Comparison of ENCODE assay signal across 8 cellular contexts in genomic region chr1:27544818-27545612, GRCh38. TPM values are rescaled to one million over a fixed set of nuclear protein-coding genes. Genes with fewer than 3 reads are reported as not detected.
A peak's percentile ranks its signal among the peaks of the same experiment; 100 is the strongest.
DNase-seq lines count a peak whose midpoint lies in the region; ATAC-seq, FAIRE-seq and TF ChIP-seq lines count a peak whose summit lies in the region.
"Had no signal": no experiment of that assay in that cellular context is flagged by ENCODE, and none has a peak within 500 bp of the region (broad histone marks: within the 10 kb centered on the region; RNA-seq: fewer than 3 reads in every experiment).

No MANE protein-coding gene starts in this region.

- H3K4me1 ChIP-seq in PC-9 (replicated peaks; ENCODE audit: insufficient read depth) (peaks cover 46% of the 10 kb centered on the region), colonic mucosa (peaks cover 13% of the 10 kb centered on the region), transverse colon (peaks cover 22 to 50% (median 28%) of the 10 kb centered on the region in 4 donors)

- H3K4me3 ChIP-seq in PC-9 = no peak overlapping the region
- H3K4me3 ChIP-seq in colonic mucosa = no peak overlapping the region
- no peak overlapping the region for H3K4me3 ChIP-seq in transverse colon

- no peak overlapping the region for H3K4me2 ChIP-seq in PC-9

- peak overlapping the region; percentile 100 for H3K27ac ChIP-seq in PC-9
- peak overlapping the region; percentile 32 for H3K27ac ChIP-seq in colonic mucosa
- H3K27ac ChIP-seq in transverse colon = peak overlapping the region; percentile 72 to 87 (median 80)

- no peak for ATAC-seq in HG03025 (IDR thresholded peaks at IDR 0.05; ENCODE audit: low FRiP score, unreplicated experiment)

- in situ Hi-C loops in transverse colon (cut with MboI; ENCODE audit: low pct_ligation_motif_present in 1 of 4, low pct_unique_long_range_greater_than_20kb in 1 of 4, low sequenced_read_pairs in 3 of 4) = no loop called here

- peak overlapping the region; percentile 45 for H3K27ac Mint-ChIP-seq in mesothelial cell of epicardium
- H3K27ac Mint-ChIP-seq: activated T-helper 1 cell treated with anti-CD3 and anti-CD28 coated beads, Interleukin-12 subunit alpha, Interleukin-12 subunit beta, Interleukin-2, Interleukin-4 antibody, amounts not matched to agents 30 ng/mL and 10 ng/mL and 1 ng/mL, durations not matched to agents 14 hours and 24 hours and 36 hours had no signal

- POLR2A ChIA-PET in PC-9 (lab: Charles Lee; ENCODE audit: unreplicated experiment) = no interaction called here

- 66 to 86% methylated on average over 4 to 12 of the region's 12 CpGs for WGBS in transverse colon (ENCODE audit: low coverage in 1 of 2), 2 donors

- H3K27me3 Mint-ChIP-seq in mesothelial cell of epicardium (ENCODE audit: low read depth) = no peaks in the 10 kb centered on the region

- no peaks in the 10 kb centered on the region for H4K20me1 ChIP-seq in PC-9 (ENCODE audit: insufficient read depth)

- CTCF ChIA-PET in PC-9 (lab: Charles Lee) = interaction anchor here (0.5 to 0.6 kb wide), 2 partner anchors 179 to 551 kb away, joined by 6 to 15 read pairs; no protein-coding TSS in a partner anchor

- peaks cover 11% of the 10 kb centered on the region; the same call in 1 of the 2 replicates for H3K79me2 ChIP-seq in PC-9 (ENCODE audit: low read depth)

- H3K9ac ChIP-seq in colonic mucosa (ENCODE audit: low read depth in 2 of 2, low read length in 2 of 2) = peak overlapping the region; percentile 24 to 41

- H3K27me3 ChIP-seq in PC-9 (ENCODE audit: insufficient read depth, low read depth) = no peaks in the 10 kb centered on the region
- H3K27me3 ChIP-seq in colonic mucosa = no peaks in the 10 kb centered on the region
- H3K27me3 ChIP-seq in transverse colon = no peaks in the 10 kb centered on the region

- intact Hi-C loops in PC-9 (cut with micrococcal nuclease; ENCODE audit: unreplicated experiment) (loop anchor here (5.0 kb wide), 1 partner anchor 128 kb away; no protein-coding TSS in a partner anchor), colonic mucosa (cut with DNase I) (no loop called here), transverse colon (cut with DNase I; ENCODE audit: low total_unique reads) (no loop called here)

- no peaks in the 10 kb centered on the region for H3K36me3 ChIP-seq in PC-9 (ENCODE audit: low read depth)
- no peaks in the 10 kb centered on the region for H3K36me3 ChIP-seq in colonic mucosa
- peaks cover 0 to 4% (median under 1%) of the 10 kb centered on the region in 4 donors for H3K36me3 ChIP-seq in transverse colon

- H3K36me3 Mint-ChIP-seq in mesothelial cell of epicardium = peaks cover 13% of the 10 kb centered on the region

- H3K9me2 ChIP-seq in PC-9 (ENCODE audit: insufficient read depth) = no peaks in the 10 kb centered on the region

- FAIRE-seq in urothelium cell line (lab: Jason Lieb, UNC) = no peak

- H3F3A ChIP-seq in PC-9 (ENCODE audit: insufficient read depth, low read depth) = peaks cover 38% of the 10 kb centered on the region

- no peak for TF ChIP-seq EP300 in transverse colon (IDR thresholded peaks at IDR 0.05; ENCODE audit: low read depth)

- TF ChIP-seq POLR2A in transverse colon (IDR thresholded peaks at IDR 0.05) = no peak

- no peak overlapping the region for H3K4me3 Mint-ChIP-seq in mesothelial cell of epicardium
- H3K4me3 Mint-ChIP-seq: activated T-helper 1 cell treated with anti-CD3 and anti-CD28 coated beads, Interleukin-12 subunit alpha, Interleukin-12 subunit beta, Interleukin-2, Interleukin-4 antibody, amounts not matched to agents 30 ng/mL and 10 ng/mL and 1 ng/mL, durations not matched to agents 14 hours and 24 hours and 36 hours had no signal

- DNase-seq in PC-9 (no peak), colonic mucosa (no peak), mesothelial cell of epicardium (ENCODE audit: low spot score in 2 of 2, unreplicated experiment in 2 of 2) (no peak), transverse colon (peak; percentile 51), urothelium cell line (ENCODE audit: low spot score) (no peak)
- no peak for DNase-seq in activated CD4-positive, alpha-beta T cell treated with anti-CD3 and anti-CD28 coated beads for 4 hours

- no peaks in the 10 kb centered on the region for H3K9me3 ChIP-seq in PC-9 (ENCODE audit: insufficient read depth, low read depth)
- H3K9me3 ChIP-seq in colonic mucosa = no peaks in the 10 kb centered on the region
- no peaks in the 10 kb centered on the region for H3K9me3 ChIP-seq in transverse colon

- H3K9me3 Mint-ChIP-seq in mesothelial cell of epicardium = no peaks in the 10 kb centered on the region
- H3K9me3 Mint-ChIP-seq: activated T-helper 1 cell treated with anti-CD3 and anti-CD28 coated beads, Interleukin-12 subunit alpha, Interleukin-12 subunit beta, Interleukin-2, Interleukin-4 antibody, amounts not matched to agents 30 ng/mL and 10 ng/mL and 1 ng/mL, durations not matched to agents 14 hours and 24 hours and 36 hours had no signal

- no TSS peak for BruUV-seq in PC-9 (replicated peaks; lab: Mats Ljungman, UMichigan)

- H2AFZ ChIP-seq in PC-9 = no peak overlapping the region

- TF ChIP-seq CTCF in PC-9 (conservative IDR thresholded peaks at IDR 0.05) (no peak), colonic mucosa (IDR thresholded peaks at IDR 0.05) (no peak), mesothelial cell of epicardium (IDR thresholded peaks at IDR 0.05; ENCODE audit: unreplicated experiment) (no peak), transverse colon (IDR thresholded peaks at IDR 0.05) (no peak)

- H3K4me1 Mint-ChIP-seq in mesothelial cell of epicardium = peaks cover 23% of the 10 kb centered on the region

RNA-seq across cellular contexts. Expression of gene WASF2, which starts 55.0 kb away (rescaled TPM):
- total RNA-seq in PC-9 (2021) = 96.5 and 134 TPM in 2 replicates
- total RNA-seq in colonic mucosa = 100 to 1,000 TPM; 120 to 168 TPM
- 97.8 to 102 TPM (median 99.3 TPM) in 3 replicates for total RNA-seq in mesothelial cell of epicardium
- 100 to 1,000 TPM in 1 of 4 donors, 10 to 100 TPM in 3; 34.6 to 114 (median 60.9) TPM for total RNA-seq in transverse colon

RNA-seq across cellular contexts. Expression of gene AHDC1, which starts 58.9 kb away (rescaled TPM):
- total RNA-seq in PC-9 (2021) (45.9 and 48.8 TPM in 2 replicates), colonic mucosa (10 to 100 TPM; 18.4 to 26.8 TPM), mesothelial cell of epicardium (71.4 to 73.5 TPM (median 72.1 TPM) in 3 replicates), transverse colon (10 to 100 TPM; 11.7 to 34.4 (median 21.3) TPM)

Comparison
In these comparisons a context has a peak if more than half of its experiments do, and no peak if none do; other contexts are left out.
1. H3K27ac ChIP-seq: peak in every context shown above with its lines; median percentile 100 in PC-9; 80 in transverse colon; 32 in colonic mucosa.